21 cellular contexts compared by ENCODE assay signal in the genomic region with DNA sequence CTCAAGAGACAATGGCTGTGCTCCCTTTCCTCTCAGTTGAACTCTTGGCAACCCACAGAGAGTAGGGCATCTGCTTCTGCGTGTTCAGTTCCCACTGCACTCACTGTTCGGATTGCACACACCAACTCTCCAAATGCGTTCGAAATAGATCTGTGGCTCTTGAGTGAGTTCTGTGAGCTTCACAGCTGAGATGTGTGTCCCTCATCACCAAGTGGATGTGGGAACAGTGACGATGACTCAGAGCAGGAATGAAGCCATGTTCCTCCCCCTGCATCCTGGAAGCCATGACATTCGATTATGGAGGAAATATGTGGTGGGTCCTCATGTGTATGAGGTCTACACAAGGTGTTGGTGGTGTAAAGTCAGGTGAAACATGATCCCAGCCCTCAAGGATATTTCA.
DNase-seq lines count a peak whose midpoint lies in the region; ATAC-seq, FAIRE-seq and TF ChIP-seq lines count a peak whose summit lies in the region.
"Had no signal": no experiment of that assay in that cellular context is flagged by ENCODE, and none has a peak within 500 bp of the region (broad histone marks: within the 10 kb centered on the region; RNA-seq: fewer than 3 reads in every experiment).

No MANE protein-coding gene starts in this region.

- peaks cover 19% of the 10 kb centered on the region for H3K27me3 ChIP-seq in left ventricle myocardium inferior (ENCODE audit: low read depth)
- H3K27me3 ChIP-seq: BE2C had no signal

- peak; percentile 15 for DNase-seq in HT1080 (ENCODE audit: low read depth)
- peak; percentile 56 for DNase-seq in RPMI7951 (ENCODE audit: low read depth)
- peak; percentile 90 for DNase-seq in myocyte (ENCODE audit: low read depth)
- no peak for DNase-seq in urothelium cell line (ENCODE audit: low spot score)
- no peak for DNase-seq in left ventricle myocardium inferior
- DNase-seq in glutamatergic neuron, result no peak
- DNase-seq: BE2C; CD4-positive, CD25-positive, alpha-beta regulatory T cell; CD8-positive, alpha-beta memory T cell; COR-L47; DMS 273 treated with DMSO at 0.1 percent for 48 hours; DMS53; DND-41; GM23248; HCEC 1CT had no signal

- peak; percentile 87 for FAIRE-seq in urothelium cell line (lab: Jason Lieb, UNC)
- FAIRE-seq: G401.6, GM12891, GM19239, H54, HepG2 had no signal

- H3K4me1 ChIP-seq in left ventricle myocardium inferior, result no peaks in the 10 kb centered on the region
- H3K4me1 ChIP-seq: BE2C had no signal

- TF ChIP-seq CTCF in left ventricle myocardium inferior (IDR thresholded peaks at IDR 0.05; ENCODE audit: borderline replicate concordance) (no peak), glutamatergic neuron (IDR thresholded peaks at IDR 0.05; ENCODE audit: partially characterized antibody, unreplicated experiment) (no peak)

- H3K9me3 Mint-ChIP-seq in glutamatergic neuron (ENCODE audit: unreplicated experiment), result peaks cover 3% of the 10 kb centered on the region

- peaks cover 7% of the 10 kb centered on the region for H3K9me3 ChIP-seq in left ventricle myocardium inferior (replicated peaks)
- H3K9me3 ChIP-seq: BE2C had no signal

- peaks cover 2% of the 10 kb centered on the region for H3K4me1 Mint-ChIP-seq in glutamatergic neuron (ENCODE audit: low read depth, unreplicated experiment)
- H3K4me1 Mint-ChIP-seq: CD4-positive, CD25-positive, alpha-beta regulatory T cell; CD8-positive, alpha-beta memory T cell had no signal

- H3K27ac Mint-ChIP-seq in glutamatergic neuron (ENCODE audit: unreplicated experiment), result no peak overlapping the region
- H3K27ac Mint-ChIP-seq: CD4-positive, CD25-positive, alpha-beta regulatory T cell; CD8-positive, alpha-beta memory T cell had no signal

- no peak overlapping the region for H3K27ac ChIP-seq in left ventricle myocardium inferior (replicated peaks)
- H3K27ac ChIP-seq: GM23248 had no signal

- H3K4me3 ChIP-seq in left ventricle myocardium inferior, result no peak overlapping the region
- H3K4me3 ChIP-seq: GM23248 had no signal

- H3K4me3 Mint-ChIP-seq in glutamatergic neuron (ENCODE audit: unreplicated experiment), result no peak overlapping the region
- H3K4me3 Mint-ChIP-seq: CD4-positive, CD25-positive, alpha-beta regulatory T cell; CD8-positive, alpha-beta memory T cell had no signal

- peaks cover 6% of the 10 kb centered on the region for H3K27me3 Mint-ChIP-seq in glutamatergic neuron (ENCODE audit: unreplicated experiment)

- intact Hi-C loops in left ventricle myocardium inferior (cut with micrococcal nuclease), result no loop called here

- no peaks in the 10 kb centered on the region for H3K36me3 Mint-ChIP-seq in glutamatergic neuron (ENCODE audit: unreplicated experiment)
- H3K36me3 Mint-ChIP-seq: CD4-positive, CD25-positive, alpha-beta regulatory T cell; CD8-positive, alpha-beta memory T cell had no signal

- no peaks in the 10 kb centered on the region for H3K36me3 ChIP-seq in left ventricle myocardium inferior
- H3K36me3 ChIP-seq: BE2C had no signal

- ATAC-seq in GM21825 (IDR thresholded peaks at IDR 0.05; ENCODE audit: unreplicated experiment), result no peak
- ATAC-seq: HepG2 had no signal

Comparison
In these comparisons a context has a peak if more than half of its experiments do, and no peak if none do; other contexts are left out.
1. DNase-seq: peak in HT1080 (single experiment), RPMI7951 (single experiment) and myocyte (single experiment); none in urothelium cell line (single experiment), left ventricle myocardium inferior (single experiment) and glutamatergic neuron (single experiment).